Comparison of ENCODE assay signal across 25 cellular contexts in the genomic region with DNA sequence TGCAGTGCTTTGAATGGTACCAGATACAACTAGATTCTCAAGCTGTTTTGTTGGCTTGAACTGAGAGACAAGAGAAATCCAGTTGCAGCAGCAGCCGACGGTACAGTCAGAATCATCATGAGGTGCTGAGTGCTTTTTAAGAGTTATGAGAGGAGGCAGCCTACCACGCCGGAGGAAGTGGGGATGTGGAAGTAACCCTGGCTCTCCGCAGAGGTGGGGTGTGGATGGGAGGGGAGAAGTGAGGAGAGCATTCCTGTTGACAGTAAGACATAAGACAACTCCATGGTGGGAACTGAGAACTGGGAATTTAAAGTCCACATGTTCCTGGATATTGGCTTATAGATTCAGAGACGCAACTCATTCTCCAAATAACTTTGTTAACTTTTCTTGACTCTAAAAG. TPM values are rescaled to one million over a fixed set of nuclear protein-coding genes. Genes with fewer than 3 reads are reported as not detected.
DNase-seq lines count a peak whose midpoint lies in the region; ATAC-seq and TF ChIP-seq lines count a peak whose summit lies in the region.
"Had no signal": no experiment of that assay in that cellular context is flagged by ENCODE, and none has a peak within 500 bp of the region (broad histone marks: within the 10 kb centered on the region; RNA-seq: fewer than 3 reads in every experiment).

No MANE protein-coding gene starts in this region.

- H3F3A ChIP-seq in PC-3 (ENCODE audit: low read length, unreplicated experiment): no peaks in the 10 kb centered on the region

- DNase-seq in PC-3 (no peak), fibroblast of lung (ENCODE audit: low read depth in 2 of 2) (no peak), osteoblast (ENCODE audit: insufficient read length, low spot score, missing footprints) (no peak), NCI-H226 (no peak), pons (ENCODE audit: low spot score) (no peak)
- DNase-seq in naive thymus-derived CD8-positive, alpha-beta T cell: no peak
- DNase-seq in activated CD4-positive, alpha-beta T cell treated with anti-CD3 and anti-CD28 coated beads, Interleukin-2, amount 10 ng/mL, durations not matched to agents 7 days and 5 days: no peak
- DNase-seq: activated CD4-positive, alpha-beta memory T cell treated with anti-CD3 and anti-CD28 coated beads for 36 hours; activated naive CD4-positive, alpha-beta T cell; activated T-cell treated with anti-CD3 and anti-CD28 coated beads for 4 hours; aorta; CD4-positive, CD25-positive, alpha-beta regulatory T cell; cerebellar nuclear complex; effector memory CD4-positive, alpha-beta T cell; esophagus squamous epithelium; H7; heart right ventricle; immature natural killer cell; MG63; NCI-H146; NCI-H345; WERI-Rb-1 had no signal

- H3K9me3 Mint-ChIP-seq in naive thymus-derived CD8-positive, alpha-beta T cell: peaks cover 0 to 9% (median 0%) of the 10 kb centered on the region in 9 donors
- H3K9me3 Mint-ChIP-seq in activated CD4-positive, alpha-beta T cell treated with anti-CD3 and anti-CD28 coated beads, Interleukin-2, amount 10 ng/mL, durations not matched to agents 7 days and 5 days: no peaks in the 10 kb centered on the region

- CTCF ChIA-PET in PC-3 (lab: Charles Lee): no interaction called here
- CTCF ChIA-PET in activated CD4-positive, alpha-beta T cell treated with anti-CD3 and anti-CD28 coated beads, Interleukin-2, amount 10 ng/mL, durations not matched to agents 7 days and 5 days (lab: Charles Lee): no interaction called here

- H3K4me3 ChIP-seq in ACC112 (ENCODE audit: low read depth, low read length) (peak overlapping the region; percentile 13; the same call in 1 of the 2 replicates), PC-3 (ENCODE audit: low read length) (no peak overlapping the region), fibroblast of lung (replicated peaks in 1 of 4; ENCODE audit: control extremely low read depth in 1 of 4, insufficient read depth in 1 of 4, low read depth in 3 of 4, low read length in 4 of 4) (no peak overlapping the region), osteoblast (ENCODE audit: insufficient read depth, low read length) (no peak overlapping the region)
- H3K4me3 ChIP-seq: esophagus squamous epithelium, heart right ventricle, MG63 had no signal

- H3K27ac ChIP-seq in ACC112 (ENCODE audit: low read depth, low read length) (peak overlapping the region; percentile 88), PC-3 (ENCODE audit: low read length) (no peak overlapping the region), fibroblast of lung (ENCODE audit: insufficient read depth, low read length) (peak overlapping the region; percentile 16), osteoblast (ENCODE audit: low read depth, low read length) (peak overlapping the region; percentile 70)
- H3K27ac ChIP-seq: heart right ventricle, WERI-Rb-1 had no signal

- H3K27me3 ChIP-seq in ACC112 (ENCODE audit: insufficient read depth, low read length) (no peaks in the 10 kb centered on the region), PC-3 (ENCODE audit: low read length) (no peaks in the 10 kb centered on the region), fibroblast of lung (ENCODE audit: control insufficient read depth, insufficient read depth, low read length) (no peaks in the 10 kb centered on the region), osteoblast (ENCODE audit: insufficient read depth, low read length) (no peaks in the 10 kb centered on the region)
- H3K27me3 ChIP-seq: esophagus squamous epithelium, heart right ventricle, MG63 had no signal

- H3K79me2 ChIP-seq in ACC112 (ENCODE audit: control insufficient read depth, insufficient read depth, low read length, unreplicated experiment) (peaks cover 93% of the 10 kb centered on the region), PC-3 (ENCODE audit: low read length) (no peaks in the 10 kb centered on the region), fibroblast of lung (ENCODE audit: control insufficient read depth, insufficient read depth, low read length) (peaks cover 57% of the 10 kb centered on the region), osteoblast (ENCODE audit: insufficient read depth, low read length) (peaks cover 99% of the 10 kb centered on the region)

- H3K4me1 ChIP-seq in ACC112 (ENCODE audit: control insufficient read depth, insufficient read depth, low read length, unreplicated experiment): peaks cover 82% of the 10 kb centered on the region
- H3K4me1 ChIP-seq in PC-3 (ENCODE audit: insufficient read depth, low read length): peaks cover 26% of the 10 kb centered on the region
- peaks cover 24% of the 10 kb centered on the region for H3K4me1 ChIP-seq in fibroblast of lung (ENCODE audit: control insufficient read depth, extremely low read depth, insufficient read depth, low read length)
- H3K4me1 ChIP-seq in osteoblast (ENCODE audit: insufficient read depth, low read length): peaks cover 66% of the 10 kb centered on the region

- no peak overlapping the region for H3K27ac Mint-ChIP-seq in naive thymus-derived CD8-positive, alpha-beta T cell
- no peak overlapping the region for H3K27ac Mint-ChIP-seq in activated CD4-positive, alpha-beta T cell treated with anti-CD3 and anti-CD28 coated beads, Interleukin-2, amount 10 ng/mL, durations not matched to agents 7 days and 5 days
- H3K27ac Mint-ChIP-seq: activated CD4-positive, alpha-beta memory T cell treated with anti-CD3 and anti-CD28 coated beads for 36 hours; immature natural killer cell; memory B cell had no signal

- H3K36me3 ChIP-seq in ACC112 (ENCODE audit: insufficient read depth, low read length) (peaks cover 29% of the 10 kb centered on the region), PC-3 (ENCODE audit: low read depth, low read length) (no peaks in the 10 kb centered on the region), fibroblast of lung (ENCODE audit: control insufficient read depth, insufficient read depth, low read length) (peaks cover 1% of the 10 kb centered on the region), osteoblast (ENCODE audit: insufficient read depth, low read length) (peaks cover 29% of the 10 kb centered on the region)
- H3K36me3 ChIP-seq: esophagus squamous epithelium, WERI-Rb-1 had no signal

- H3K9me3 ChIP-seq in PC-3 (ENCODE audit: low read length) (no peaks in the 10 kb centered on the region), fibroblast of lung (ENCODE audit: control insufficient read depth, insufficient read depth, low read depth, low read length) (no peaks in the 10 kb centered on the region), osteoblast (ENCODE audit: low read depth, low read length) (no peaks in the 10 kb centered on the region)
- H3K9me3 ChIP-seq: esophagus squamous epithelium had no signal

- no peaks in the 10 kb centered on the region; the same call in 1 of the 2 replicates for H4K20me1 ChIP-seq in PC-3 (ENCODE audit: low read length)
- peaks cover 9% of the 10 kb centered on the region for H4K20me1 ChIP-seq in fibroblast of lung (ENCODE audit: control insufficient read depth, extremely low read depth, insufficient read depth, low read length)
- H4K20me1 ChIP-seq in osteoblast (ENCODE audit: insufficient read depth, low read length): peaks cover 88% of the 10 kb centered on the region

- intact Hi-C loops in PC-3 (cut with micrococcal nuclease): no loop called here

- peak overlapping the region; percentile 5 for H3K4me2 ChIP-seq in PC-3 (ENCODE audit: low read length)
- H3K4me2 ChIP-seq in fibroblast of lung (ENCODE audit: extremely low read depth, insufficient read depth, low read length): peak overlapping the region; percentile 40
- peak overlapping the region; percentile 14 for H3K4me2 ChIP-seq in osteoblast (ENCODE audit: insufficient read depth, low read length)

- peaks cover 0 to 4% (median 0%) of the 10 kb centered on the region in 4 donors for H3K4me1 Mint-ChIP-seq in naive thymus-derived CD8-positive, alpha-beta T cell
- no peaks in the 10 kb centered on the region for H3K4me1 Mint-ChIP-seq in activated CD4-positive, alpha-beta T cell treated with anti-CD3 and anti-CD28 coated beads, Interleukin-2, amount 10 ng/mL, durations not matched to agents 7 days and 5 days
- H3K4me1 Mint-ChIP-seq: CD4-positive, CD25-positive, alpha-beta regulatory T cell; immature natural killer cell had no signal

- peaks cover 2 to 20% (median 14%) of the 10 kb centered on the region in 5 donors for H3K27me3 Mint-ChIP-seq in naive thymus-derived CD8-positive, alpha-beta T cell
- H3K27me3 Mint-ChIP-seq in activated CD4-positive, alpha-beta T cell treated with anti-CD3 and anti-CD28 coated beads, Interleukin-2, amount 10 ng/mL, durations not matched to agents 7 days and 5 days: no peaks in the 10 kb centered on the region

- POLR2A ChIA-PET in PC-3 (lab: Charles Lee; ENCODE audit: unreplicated experiment): no interaction called here
- POLR2A ChIA-PET in naive thymus-derived CD8-positive, alpha-beta T cell (lab: Charles Lee): interaction anchor here (0.7 kb wide), 1 partner anchor 1374 kb away, joined by 3 read pairs; no protein-coding TSS in a partner anchor
- POLR2A ChIA-PET in activated CD4-positive, alpha-beta T cell treated with anti-CD3 and anti-CD28 coated beads, Interleukin-2, amount 10 ng/mL, durations not matched to agents 7 days and 5 days (lab: Charles Lee): no interaction called here

- H3K4me3 Mint-ChIP-seq in naive thymus-derived CD8-positive, alpha-beta T cell: no peak overlapping the region
- no peak overlapping the region for H3K4me3 Mint-ChIP-seq in activated CD4-positive, alpha-beta T cell treated with anti-CD3 and anti-CD28 coated beads, Interleukin-2, amount 10 ng/mL, durations not matched to agents 7 days and 5 days
- H3K4me3 Mint-ChIP-seq: activated CD4-positive, alpha-beta memory T cell treated with anti-CD3 and anti-CD28 coated beads for 36 hours; CD4-positive, CD25-positive, alpha-beta regulatory T cell; immature natural killer cell; memory B cell had no signal

- no peaks in the 10 kb centered on the region for H3K9me2 ChIP-seq in PC-3 (replicated peaks; ENCODE audit: low read length)

- TF ChIP-seq CTCF in PC-3 (conservative IDR thresholded peaks at IDR 0.05; ENCODE audit: low read depth, low read length) (no peak), fibroblast of lung (conservative IDR thresholded peaks at IDR 0.05 in 1 of 2, IDR thresholded peaks at IDR 0.05 in 1 of 2; ENCODE audit: low read depth in 1 of 2, low read length in 2 of 2) (no peak), osteoblast (IDR thresholded peaks at IDR 0.05; ENCODE audit: extremely low read depth, low read depth, low read length) (no peak)

- no peaks in the 10 kb centered on the region for H3K36me3 Mint-ChIP-seq in naive thymus-derived CD8-positive, alpha-beta T cell
- H3K36me3 Mint-ChIP-seq in activated CD4-positive, alpha-beta T cell treated with anti-CD3 and anti-CD28 coated beads, Interleukin-2, amount 10 ng/mL, durations not matched to agents 7 days and 5 days (ENCODE audit: low read depth): no peaks in the 10 kb centered on the region
- H3K36me3 Mint-ChIP-seq: activated CD4-positive, alpha-beta memory T cell treated with anti-CD3 and anti-CD28 coated beads for 36 hours; CD4-positive, CD25-positive, alpha-beta regulatory T cell; immature natural killer cell; memory B cell had no signal

- H2AFZ ChIP-seq in ACC112 (ENCODE audit: low read length, unreplicated experiment) (no peak overlapping the region), PC-3 (ENCODE audit: low read length) (no peak overlapping the region), fibroblast of lung (ENCODE audit: low read length) (no peak overlapping the region), osteoblast (ENCODE audit: low read length) (no peak overlapping the region)

- H3K9ac ChIP-seq in PC-3 (ENCODE audit: low read length) (no peak overlapping the region), fibroblast of lung (ENCODE audit: insufficient read depth, low read length) (no peak overlapping the region)

- ATAC-seq in PC-3: no peak; the same call in 1 of the 2 replicates
- no peak for ATAC-seq in naive thymus-derived CD8-positive, alpha-beta T cell
- ATAC-seq: heart right ventricle had no signal

- no TSS peak for BruUV-seq in PC-3 (replicated peaks; lab: Mats Ljungman, UMichigan)

RNA-seq across cellular contexts. Expression of a gene that starts 28.0 kb away (rescaled TPM):
- total RNA-seq in PC-3 (2014; rRNA removed) (10.6 and 15.4 TPM in 2 replicates), fibroblast of lung (63.7 and 72.8 TPM in 2 replicates), osteoblast (571 and 801 TPM in 2 replicates)
- polyA plus RNA-seq in fibroblast of lung: 83.9 and 109 TPM in 2 replicates
- polyA plus RNA-seq in fibroblast of lung (2012): 164 and 250 TPM in 2 replicates
- 171 and 250 TPM in 2 replicates for polyA minus RNA-seq in fibroblast of lung (ENCODE audit: low replicate concordance)
- under 1 TPM in 1 of 2 experiments, not detected in 1; 0.26 TPM for total RNA-seq in naive thymus-derived CD8-positive, alpha-beta T cell
- polyA plus RNA-seq in naive thymus-derived CD8-positive, alpha-beta T cell: not detected
- under 1 TPM; 0.15 to 0.30 TPM for total RNA-seq in activated CD4-positive, alpha-beta T cell treated with anti-CD3 and anti-CD28 coated beads, Interleukin-2, amount 10 ng/mL, durations not matched to agents 7 days and 5 days
- polyA plus RNA-seq: immature natural killer cell, neural cell had no signal
